Comparison of ENCODE assay signal across 9 cellular contexts in the genomic region with DNA sequence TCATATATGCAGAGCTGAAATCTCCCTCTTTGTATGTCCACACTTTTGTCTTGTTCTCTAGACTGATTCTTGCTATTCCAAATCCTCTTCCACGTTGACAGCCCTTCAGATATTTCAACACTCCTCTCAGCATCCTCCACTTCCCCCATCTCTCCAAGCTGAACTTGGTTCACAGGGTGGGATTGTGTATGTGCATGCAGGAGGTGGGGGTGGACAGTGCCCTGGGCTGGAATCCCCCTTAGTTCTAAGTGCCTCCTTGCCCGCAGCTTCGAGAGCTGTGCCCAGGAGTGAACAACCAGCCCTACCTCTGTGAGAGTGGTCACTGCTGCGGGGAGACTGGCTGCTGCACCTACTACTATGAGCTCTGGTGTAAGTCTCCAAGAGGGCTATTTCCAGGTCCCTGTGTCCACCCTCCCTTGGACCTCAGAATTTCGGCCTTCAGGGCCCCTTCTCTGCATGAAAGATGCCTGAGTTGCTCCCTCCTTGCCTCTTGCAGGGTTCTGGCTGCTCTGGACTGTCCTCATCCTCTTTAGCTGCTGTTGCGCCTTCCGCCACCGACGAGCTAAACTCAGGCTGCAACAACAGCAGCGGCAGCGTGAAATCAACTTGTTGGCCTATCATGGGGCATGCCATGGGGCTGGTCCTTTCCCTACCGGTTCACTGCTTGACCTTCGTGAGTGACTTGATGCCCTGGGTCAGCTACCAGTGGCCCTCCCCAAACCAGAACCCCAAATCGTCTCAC. TPM values are rescaled to one million over a fixed set of nuclear protein-coding genes. Genes with fewer than 3 reads are reported as not detected.
A peak's percentile ranks its signal among the peaks of the same experiment; 100 is the strongest.
DNase-seq lines count a peak whose midpoint lies in the region; ATAC-seq and TF ChIP-seq lines count a peak whose summit lies in the region.
"Had no signal": no experiment of that assay in that cellular context is flagged by ENCODE, and none has a peak within 500 bp of the region (broad histone marks: within the 10 kb centered on the region; RNA-seq: fewer than 3 reads in every experiment).

No MANE protein-coding gene starts in this region.

- peaks cover 43% of the 10 kb centered on the region for H3K4me1 Mint-ChIP-seq in activated CD8-positive, alpha-beta T cell treated with anti-CD3 and anti-CD28 coated beads for 36 hours (ENCODE audit: low read depth)
- peaks cover 32% of the 10 kb centered on the region for H3K4me1 Mint-ChIP-seq in type B pancreatic cell (ENCODE audit: unreplicated experiment)

- H3K27me3 ChIP-seq in cardiac muscle cell (no peaks in the 10 kb centered on the region), right atrium auricular region (no peaks in the 10 kb centered on the region), iPS-15b (ENCODE audit: control insufficient read depth, insufficient read depth, low read length) (no peaks in the 10 kb centered on the region)

- H3K4me3 ChIP-seq in cardiac muscle cell (peak overlapping the region; percentile 86), right atrium auricular region (peak overlapping the region in 1 of 2 donors; percentile 78), iPS-15b (ENCODE audit: low read depth, low read length) (peak overlapping the region; percentile 84)

- ATAC-seq in activated CD8-positive, alpha-beta T cell treated with anti-CD3 and anti-CD28 coated beads for 36 hours: no peak
- ATAC-seq in GM21528 (IDR thresholded peaks at IDR 0.05; ENCODE audit: low FRiP score, unreplicated experiment): no peak

- H3K36me3 Mint-ChIP-seq in activated CD8-positive, alpha-beta T cell treated with anti-CD3 and anti-CD28 coated beads for 36 hours (ENCODE audit: low read depth): peaks cover 27% of the 10 kb centered on the region
- peaks cover 7% of the 10 kb centered on the region for H3K36me3 Mint-ChIP-seq in type B pancreatic cell

- peak overlapping the region; percentile 98 for H3K4me3 Mint-ChIP-seq in activated CD8-positive, alpha-beta T cell treated with anti-CD3 and anti-CD28 coated beads for 36 hours
- H3K4me3 Mint-ChIP-seq in type B pancreatic cell: peak overlapping the region; percentile 95

- CTCF ChIA-PET in activated CD8-positive, alpha-beta T cell treated with anti-CD3 and anti-CD28 coated beads for 36 hours (lab: Charles Lee): interaction anchor here (0.7 to 4.1 kb wide), 7 partner anchors 8 to 129 kb away, joined by 3 to 30 read pairs (median 6); partner anchors contain the start of genes AUP1, CCDC142, HTRA2 and TTC31

- H3K4me1 ChIP-seq in cardiac muscle cell (ENCODE audit: low read depth) (peaks cover 5% of the 10 kb centered on the region), right atrium auricular region (peaks cover 0 to 45% of the 10 kb centered on the region in 2 donors), iPS-15b (ENCODE audit: control insufficient read depth, insufficient read depth, low read length) (peaks cover 6% of the 10 kb centered on the region)

- H3K27me3 Mint-ChIP-seq in activated CD8-positive, alpha-beta T cell treated with anti-CD3 and anti-CD28 coated beads for 36 hours: no peaks in the 10 kb centered on the region
- H3K27me3 Mint-ChIP-seq in type B pancreatic cell: peaks cover 4% of the 10 kb centered on the region

- H3K36me3 ChIP-seq in cardiac muscle cell: peaks cover 9% of the 10 kb centered on the region
- peaks cover 19% of the 10 kb centered on the region for H3K36me3 ChIP-seq in right atrium auricular region
- H3K36me3 ChIP-seq in iPS-15b (ENCODE audit: control insufficient read depth, insufficient read depth, low read length): peaks cover 14% of the 10 kb centered on the region

- H3K9ac ChIP-seq in iPS-15b (ENCODE audit: low read depth, low read length): no peak overlapping the region

- intact Hi-C loops in activated CD8-positive, alpha-beta T cell treated with anti-CD3 and anti-CD28 coated beads for 36 hours (cut with micrococcal nuclease): no loop called here

- no peaks in the 10 kb centered on the region for H3K9me3 ChIP-seq in cardiac muscle cell (ENCODE audit: low read depth)
- H3K9me3 ChIP-seq in right atrium auricular region: no peaks in the 10 kb centered on the region
- H3K9me3 ChIP-seq in iPS-15b (ENCODE audit: control insufficient read depth, insufficient read depth, low read length): no peaks in the 10 kb centered on the region

- TF ChIP-seq CTCF in cardiac muscle cell (IDR thresholded peaks at IDR 0.05; ENCODE audit: low read depth, low read length) (no peak), right atrium auricular region (IDR thresholded peaks at IDR 0.05) (no peak), type B pancreatic cell (conservative IDR thresholded peaks at IDR 0.05) (no peak)
- TF ChIP-seq CTCF in activated CD8-positive, alpha-beta T cell treated with anti-CD3 and anti-CD28 coated beads for 36 hours (IDR thresholded peaks at IDR 0.05): no peak

- POLR2A ChIA-PET in activated CD8-positive, alpha-beta T cell treated with anti-CD3 and anti-CD28 coated beads for 36 hours (lab: Charles Lee): interaction anchor here (0.5 to 5.6 kb wide), 6 partner anchors 8 to 704 kb away, joined by 3 to 48 read pairs (median 16); partner anchors contain the start of genes CCDC142, LBX2, MRPL53 and TTC31

- no peak overlapping the region for H3K27ac ChIP-seq in cardiac muscle cell
- H3K27ac ChIP-seq in right atrium auricular region: no peak overlapping the region

- DNase-seq in cardiac muscle cell (ENCODE audit: low read depth in 1 of 2, low spot score in 1 of 2) (no peak), right atrium auricular region (ENCODE audit: low spot score) (no peak), type B pancreatic cell (ENCODE audit: extremely low spot score, unreplicated experiment) (no peak), amniotic stem cell (lab: John Stamatoyannopoulos, UW) (no peak)
- DNase-seq in activated CD8-positive, alpha-beta T cell treated with anti-CD3 and anti-CD28 coated beads for 36 hours: no peak
- DNase-seq in activated CD4-positive, CD25-positive, alpha-beta regulatory T cell treated with anti-CD3 and anti-CD28 coated beads, Interleukin-2, amount 50 U/mL, for 72 hours: no peak
- DNase-seq: GDM1 had no signal

- H3K27ac Mint-ChIP-seq in activated CD8-positive, alpha-beta T cell treated with anti-CD3 and anti-CD28 coated beads for 36 hours: peak overlapping the region; percentile 43
- H3K27ac Mint-ChIP-seq in type B pancreatic cell: peak overlapping the region; percentile 93

- no peaks in the 10 kb centered on the region for H3K9me3 Mint-ChIP-seq in activated CD8-positive, alpha-beta T cell treated with anti-CD3 and anti-CD28 coated beads for 36 hours
- H3K9me3 Mint-ChIP-seq in type B pancreatic cell: no peaks in the 10 kb centered on the region

RNA-seq across cellular contexts. Expression of gene WBP1, which starts 1.3 kb away (rescaled TPM):
- total RNA-seq in cardiac muscle cell (168 and 174 TPM in 2 replicates), right atrium auricular region (10 to 100 TPM; 43.0 to 57.4 TPM), type B pancreatic cell (ENCODE audit: low replicate concordance) (76.7 and 121 TPM in 2 replicates)
- 156 and 170 TPM in 2 replicates for polyA plus RNA-seq in cardiac muscle cell
- 10 to 100 TPM; 20.3 to 23.0 TPM for total RNA-seq in activated CD8-positive, alpha-beta T cell treated with anti-CD3 and anti-CD28 coated beads for 36 hours

RNA-seq across cellular contexts. Expression of gene INO80B, which starts 4.7 kb away (rescaled TPM):
- total RNA-seq in cardiac muscle cell (23.0 and 40.9 TPM in 2 replicates), right atrium auricular region (10 to 100 TPM; 10.4 to 14.6 TPM), type B pancreatic cell (ENCODE audit: low replicate concordance) (30.2 and 40.5 TPM in 2 replicates)
- polyA plus RNA-seq in cardiac muscle cell: 15.4 and 23.8 TPM in 2 replicates
- total RNA-seq in activated CD8-positive, alpha-beta T cell treated with anti-CD3 and anti-CD28 coated beads for 36 hours: 10 to 100 TPM; 23.9 to 24.2 TPM

RNA-seq across cellular contexts. Expression of gene MOGS, which starts 5.6 kb away (rescaled TPM):
- total RNA-seq in cardiac muscle cell (58.5 and 67.3 TPM in 2 replicates), right atrium auricular region (10 to 100 TPM; 22.6 to 26.1 TPM), type B pancreatic cell (ENCODE audit: low replicate concordance) (60.9 and 73.1 TPM in 2 replicates)
- 31.9 and 50.1 TPM in 2 replicates for polyA plus RNA-seq in cardiac muscle cell
- total RNA-seq in activated CD8-positive, alpha-beta T cell treated with anti-CD3 and anti-CD28 coated beads for 36 hours: 10 to 100 TPM; 50.8 to 53.1 TPM

RNA-seq across cellular contexts. Expression of gene MRPL53, which starts 12.9 kb away (rescaled TPM):
- total RNA-seq in cardiac muscle cell (50.8 and 50.9 TPM in 2 replicates), right atrium auricular region (10 to 100 TPM; 19.8 to 81.4 TPM), type B pancreatic cell (ENCODE audit: low replicate concordance) (74.2 and 76.1 TPM in 2 replicates)
- polyA plus RNA-seq in cardiac muscle cell: 132 and 140 TPM in 2 replicates
- 100 to 1,000 TPM; 111 to 113 TPM for total RNA-seq in activated CD8-positive, alpha-beta T cell treated with anti-CD3 and anti-CD28 coated beads for 36 hours

RNA-seq across cellular contexts. Expression of gene RTKN, which starts 17.8 kb away (rescaled TPM):
- 41.1 and 53.3 TPM in 2 replicates for total RNA-seq in cardiac muscle cell
- polyA plus RNA-seq in cardiac muscle cell: 53.3 and 61.7 TPM in 2 replicates
- total RNA-seq in right atrium auricular region: 10 to 100 TPM; 10.4 to 15.3 TPM
- 1 to 10 TPM; 1.2 to 1.6 TPM for total RNA-seq in activated CD8-positive, alpha-beta T cell treated with anti-CD3 and anti-CD28 coated beads for 36 hours
- 72.1 and 88.3 TPM in 2 replicates for total RNA-seq in type B pancreatic cell (ENCODE audit: low replicate concordance)
